Comparison of ENCODE assay signal across 1 cellular context in the genomic region with DNA sequence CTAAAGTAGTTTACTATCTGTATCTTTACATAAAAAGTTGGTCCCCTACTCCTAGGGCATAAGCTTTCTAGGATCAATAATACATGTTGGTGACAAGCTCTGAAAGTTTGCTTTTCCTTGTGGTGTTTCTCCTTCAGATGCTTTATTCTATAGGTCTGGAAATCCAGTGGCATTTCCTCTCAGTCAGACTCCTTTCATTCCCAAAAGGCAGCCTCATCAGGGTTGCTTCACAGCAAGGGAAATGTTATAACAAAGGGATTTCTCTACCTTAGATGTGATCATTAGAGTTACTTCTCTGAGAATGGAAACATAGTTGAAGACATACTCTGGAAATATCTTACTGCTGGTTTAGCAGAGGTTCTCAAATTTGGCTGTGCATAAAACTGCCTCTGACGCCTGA.
TF ChIP-seq lines count a peak whose summit lies in the region.

No MANE protein-coding gene starts in this region.

TF ChIP-seq in H1, 55 proteins besides CTCF, POLR2A, EP300 and RAD21:
- TF ChIP-seq SAP30 (IDR thresholded peaks at IDR 0.05; ENCODE audit: insufficient read depth, insufficient replicate concordance, low read length): no peak
- no peak for TF ChIP-seq FOSL1 (IDR thresholded peaks at IDR 0.05; ENCODE audit: insufficient read depth, low read depth, low read length)
- TF ChIP-seq SIRT6 (IDR thresholded peaks at IDR 0.05; ENCODE audit: low read length): no peak
- no peak for TF ChIP-seq EZH2 (IDR thresholded peaks at IDR 0.05; ENCODE audit: low read depth, low read length, severe bottlenecking)
- TF ChIP-seq ATF2 (IDR thresholded peaks at IDR 0.05; ENCODE audit: low read length): no peak
- TF ChIP-seq MAFK (IDR thresholded peaks at IDR 0.05; ENCODE audit: low read depth, low read length): no peak
- no peak for TF ChIP-seq POU5F1 (IDR thresholded peaks at IDR 0.05; ENCODE audit: low read depth, low read length)
- TF ChIP-seq SIX5 (IDR thresholded peaks at IDR 0.05; ENCODE audit: low read depth, low read length): no peak
- TF ChIP-seq, protein P1, sequence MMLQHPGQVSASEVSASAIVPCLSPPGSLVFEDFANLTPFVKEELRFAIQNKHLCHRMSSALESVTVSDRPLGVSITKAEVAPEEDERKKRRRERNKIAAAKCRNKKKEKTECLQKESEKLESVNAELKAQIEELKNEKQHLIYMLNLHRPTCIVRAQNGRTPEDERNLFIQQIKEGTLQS (IDR thresholded peaks at IDR 0.05; ENCODE audit: insufficient read depth, low read depth, low read length): no peak
- TF ChIP-seq HDAC6 (IDR thresholded peaks at IDR 0.05; ENCODE audit: low read depth, low read length): no peak
- no peak for TF ChIP-seq YY1 (IDR thresholded peaks at IDR 0.05; ENCODE audit: low read depth, low read length)
- no peak for TF ChIP-seq KDM4A (IDR thresholded peaks at IDR 0.05; ENCODE audit: low read depth, low read length, severe bottlenecking)
- TF ChIP-seq CEBPB (IDR thresholded peaks at IDR 0.05; ENCODE audit: low read depth, low read length): no peak
- no peak for TF ChIP-seq TBP (IDR thresholded peaks at IDR 0.05; ENCODE audit: low read depth, low read length)
- no peak for TF ChIP-seq NANOG (IDR thresholded peaks at IDR 0.05; ENCODE audit: insufficient read depth, low read depth, low read length, poor library complexity, severe bottlenecking)
- no peak for TF ChIP-seq RBBP5 (IDR thresholded peaks at IDR 0.05; ENCODE audit: borderline replicate concordance, low read depth, low read length)
- no peak for TF ChIP-seq GTF2F1 (IDR thresholded peaks at IDR 0.05; ENCODE audit: borderline replicate concordance, low read depth, low read length)
- no peak for TF ChIP-seq RFX5 (IDR thresholded peaks at IDR 0.05; ENCODE audit: borderline replicate concordance, low read depth, low read length)
- TF ChIP-seq NRF1 (IDR thresholded peaks at IDR 0.05; ENCODE audit: low read depth, low read length): no peak
